In genomic region chr2:164763431-164763830, GRCh38 we compare ENCODE assay signal across 25 cellular contexts.
DNase-seq lines count a peak whose midpoint lies in the region; ATAC-seq, FAIRE-seq and TF ChIP-seq lines count a peak whose summit lies in the region.
"Had no signal": no experiment of that assay in that cellular context is flagged by ENCODE, and none has a peak within 500 bp of the region (broad histone marks: within the 10 kb centered on the region; RNA-seq: fewer than 3 reads in every experiment).

No MANE protein-coding gene starts in this region.

- H3K27ac Mint-ChIP-seq in stimulated activated memory B cell treated with anti-CD40 and anti-IgM and Interleukin-4, amounts not matched to agents 10 μg/mL and 1 μg/mL and 100 μg/mL, for 72 hours: peak overlapping the region; percentile 96
- no peak overlapping the region for H3K27ac Mint-ChIP-seq in activated CD4-positive, alpha-beta T cell treated with anti-CD3 and anti-CD28 coated beads, Interleukin-2, amount 10 ng/mL, durations not matched to agents 7 days and 5 days
- H3K27ac Mint-ChIP-seq: CD14-positive monocyte; CD4-positive, alpha-beta T cell; CD8-positive, alpha-beta memory T cell had no signal

- H3K9me3 Mint-ChIP-seq in stimulated activated memory B cell treated with anti-CD40 and anti-IgM and Interleukin-4, amounts not matched to agents 10 μg/mL and 1 μg/mL and 100 μg/mL, for 72 hours: no peaks in the 10 kb centered on the region
- H3K9me3 Mint-ChIP-seq in activated CD4-positive, alpha-beta T cell treated with anti-CD3 and anti-CD28 coated beads, Interleukin-2, amount 10 ng/mL, durations not matched to agents 7 days and 5 days: no peaks in the 10 kb centered on the region
- H3K9me3 Mint-ChIP-seq: CD4-positive, alpha-beta T cell; CD8-positive, alpha-beta memory T cell had no signal

- FAIRE-seq in HepG2 (lab: Jason Lieb, UNC) (no peak), RCC 7860 (lab: Jason Lieb, UNC) (peak; percentile 15), frontal cortex (lab: Jason Lieb, UNC) (peak; percentile 21), GM12892 (lab: Jason Lieb, UNC) (no peak)
- FAIRE-seq: A204.1, D721Med, GM12878, GM18507, H54 had no signal

- BruUV-seq in HepG2 (replicated peaks; lab: Mats Ljungman, UMichigan): no TSS peak

- H2AFZ ChIP-seq in HepG2 (ENCODE audit: low read length): no peak overlapping the region

- H3K4me1 ChIP-seq in HepG2 (ENCODE audit: insufficient read depth, low read length) (peaks cover 41% of the 10 kb centered on the region), right lobe of liver (peaks cover 0 to 32% (median 7%) of the 10 kb centered on the region in 4 donors)
- H3K4me1 ChIP-seq: BE2C had no signal

- TF ChIP-seq RAD21 in HepG2 (CRISPR knock-in tag; IDR thresholded peaks at IDR 0.05): no peak

- intact Hi-C loops in HepG2 (cut with micrococcal nuclease; ENCODE audit: unreplicated experiment): no loop called here
- intact Hi-C loops in right lobe of liver (cut with DNase I): no loop called here

- no peak overlapping the region for H3K4me3 Mint-ChIP-seq in stimulated activated memory B cell treated with anti-CD40 and anti-IgM and Interleukin-4, amounts not matched to agents 10 μg/mL and 1 μg/mL and 100 μg/mL, for 72 hours
- H3K4me3 Mint-ChIP-seq in activated CD4-positive, alpha-beta T cell treated with anti-CD3 and anti-CD28 coated beads, Interleukin-2, amount 10 ng/mL, durations not matched to agents 7 days and 5 days: no peak overlapping the region
- H3K4me3 Mint-ChIP-seq: CD14-positive monocyte; CD4-positive, alpha-beta T cell; CD8-positive, alpha-beta memory T cell had no signal

- CTCF ChIA-PET in HepG2 (lab: Yijun Ruan, JAX; ENCODE audit: low intra/inter-chr PET ratio, low total read pairs): no interaction called here
- CTCF ChIA-PET in activated CD4-positive, alpha-beta T cell treated with anti-CD3 and anti-CD28 coated beads, Interleukin-2, amount 10 ng/mL, durations not matched to agents 7 days and 5 days (lab: Charles Lee): no interaction called here

- H3K79me2 ChIP-seq in HepG2 (ENCODE audit: insufficient read depth, low read length): peaks cover 79% of the 10 kb centered on the region

- H3K4me3 ChIP-seq in HepG2 (replicated peaks in 1 of 3; ENCODE audit: insufficient read depth in 1 of 3, low read depth in 2 of 3, low read length in 3 of 3): no peak overlapping the region
- no peak overlapping the region for H3K4me3 ChIP-seq in right lobe of liver
- H3K4me3 ChIP-seq: BLaER1 treated with 17β-estradiol and CSF1 and Interleukin-3, amounts not matched to agents 10 nM and 100 nM; GM12878; HAP-1 had no signal

- peaks cover 7% of the 10 kb centered on the region for H3K36me3 Mint-ChIP-seq in stimulated activated memory B cell treated with anti-CD40 and anti-IgM and Interleukin-4, amounts not matched to agents 10 μg/mL and 1 μg/mL and 100 μg/mL, for 72 hours
- no peaks in the 10 kb centered on the region for H3K36me3 Mint-ChIP-seq in activated CD4-positive, alpha-beta T cell treated with anti-CD3 and anti-CD28 coated beads, Interleukin-2, amount 10 ng/mL, durations not matched to agents 7 days and 5 days (ENCODE audit: low read depth)
- H3K36me3 Mint-ChIP-seq: CD14-positive monocyte; CD8-positive, alpha-beta memory T cell had no signal

- no peak overlapping the region for H3K9ac ChIP-seq in HepG2 (ENCODE audit: insufficient read depth, low read depth, low read length)
- H3K9ac ChIP-seq: BLaER1 treated with 17β-estradiol and CSF1 and Interleukin-3, amounts not matched to agents 10 nM and 100 nM had no signal

- TF ChIP-seq EP300 in HepG2 (IDR thresholded peaks at IDR 0.05; ENCODE audit: low read depth in 2 of 2, low read length in 2 of 2): no peak
- TF ChIP-seq EP300 in HepG2 (CRISPR knock-in tag; IDR thresholded peaks at IDR 0.05; ENCODE audit: borderline replicate concordance): no peak

- H3K36me3 ChIP-seq in HepG2 (replicated peaks in 1 of 2; ENCODE audit: control insufficient read depth in 1 of 2, insufficient read depth in 2 of 2, low read length in 2 of 2) (no peaks in the 10 kb centered on the region; a peak in 1 of 5 replicates), right lobe of liver (no peaks in the 10 kb centered on the region)
- H3K36me3 ChIP-seq: BE2C; BLaER1 treated with 17β-estradiol and CSF1 and Interleukin-3, amounts not matched to agents 10 nM and 100 nM; HAP-1 had no signal

- H3K4me1 Mint-ChIP-seq in stimulated activated memory B cell treated with anti-CD40 and anti-IgM and Interleukin-4, amounts not matched to agents 10 μg/mL and 1 μg/mL and 100 μg/mL, for 72 hours: peaks cover 31% of the 10 kb centered on the region
- H3K4me1 Mint-ChIP-seq in activated CD4-positive, alpha-beta T cell treated with anti-CD3 and anti-CD28 coated beads, Interleukin-2, amount 10 ng/mL, durations not matched to agents 7 days and 5 days: no peaks in the 10 kb centered on the region
- H3K4me1 Mint-ChIP-seq: CD8-positive, alpha-beta memory T cell had no signal

- POLR2A ChIA-PET in HepG2 (lab: Yijun Ruan, JAX): no interaction called here
- POLR2A ChIA-PET in activated CD4-positive, alpha-beta T cell treated with anti-CD3 and anti-CD28 coated beads, Interleukin-2, amount 10 ng/mL, durations not matched to agents 7 days and 5 days (lab: Charles Lee): no interaction called here

- in situ Hi-C loops in HepG2 (cut with HindIII; ENCODE audit: extremely low pct_ligation_motif_present, low pct_unique_long_range_greater_than_20kb): no loop called here

- H3K27ac ChIP-seq in HepG2 (ENCODE audit: extremely low read length, insufficient read depth, low read length) (no peak overlapping the region), right lobe of liver (no peak overlapping the region)
- H3K27ac ChIP-seq: 22Rv1; BLaER1 treated with 17β-estradiol and CSF1 and Interleukin-3, amounts not matched to agents 10 nM and 100 nM had no signal

- DNase-seq in HepG2 (ENCODE audit: low spot score): no peak
- no peak for DNase-seq in right lobe of liver
- no peak for DNase-seq in RCC 7860 (ENCODE audit: low spot score)
- no peak for DNase-seq in frontal cortex (ENCODE audit: low spot score in 2 of 2)
- no peak for DNase-seq in activated CD4-positive, alpha-beta T cell treated with anti-CD3 and anti-CD28 coated beads, Interleukin-2, amount 10 ng/mL, durations not matched to agents 7 days and 5 days
- no peak for DNase-seq in activated CD4-positive, alpha-beta T cell treated with anti-CD3 and anti-CD28 coated beads, Interleukin-2, amount 50 U/mL, for 48 hours
- no peak for DNase-seq in GM12892 (ENCODE audit: insufficient read length)
- DNase-seq: BE2C; CD4-positive, alpha-beta T cell; CD8-positive, alpha-beta memory T cell; DMS 273 treated with DMSO at 0.1 percent for 48 hours; DMS79; EL; GDM1; GOT3 had no signal

- H4K20me1 ChIP-seq in HepG2 (ENCODE audit: insufficient read depth, low read length): no peaks in the 10 kb centered on the region
- H4K20me1 ChIP-seq: BLaER1 treated with 17β-estradiol and CSF1 and Interleukin-3, amounts not matched to agents 10 nM and 100 nM had no signal

- H3K27me3 ChIP-seq in HepG2 (ENCODE audit: control insufficient read depth in 1 of 2, insufficient read depth in 2 of 2, low read length in 2 of 2): no peaks in the 10 kb centered on the region
- no peaks in the 10 kb centered on the region for H3K27me3 ChIP-seq in right lobe of liver
- H3K27me3 ChIP-seq: BE2C; BLaER1 treated with 17β-estradiol and CSF1 and Interleukin-3, amounts not matched to agents 10 nM and 100 nM had no signal

- no peaks in the 10 kb centered on the region for H3K9me3 ChIP-seq in HepG2 (ENCODE audit: low read length)
- H3K9me3 ChIP-seq in right lobe of liver: no peaks in the 10 kb centered on the region
- H3K9me3 ChIP-seq: BE2C; BLaER1 treated with 17β-estradiol and CSF1 and Interleukin-3, amounts not matched to agents 10 nM and 100 nM; HAP-1 had no signal

- H3K4me2 ChIP-seq in HepG2 (ENCODE audit: low read depth, low read length): no peak overlapping the region
- H3K4me2 ChIP-seq: BLaER1 treated with 17β-estradiol and CSF1 and Interleukin-3, amounts not matched to agents 10 nM and 100 nM had no signal

- TF ChIP-seq CTCF in HepG2 (CRISPR knock-in tag; IDR thresholded peaks at IDR 0.05): no peak
- no peak for TF ChIP-seq CTCF in right lobe of liver (IDR thresholded peaks at IDR 0.05)

- H3K27me3 Mint-ChIP-seq in stimulated activated memory B cell treated with anti-CD40 and anti-IgM and Interleukin-4, amounts not matched to agents 10 μg/mL and 1 μg/mL and 100 μg/mL, for 72 hours: no peaks in the 10 kb centered on the region
- no peaks in the 10 kb centered on the region for H3K27me3 Mint-ChIP-seq in activated CD4-positive, alpha-beta T cell treated with anti-CD3 and anti-CD28 coated beads, Interleukin-2, amount 10 ng/mL, durations not matched to agents 7 days and 5 days
- H3K27me3 Mint-ChIP-seq: CD4-positive, alpha-beta T cell; CD8-positive, alpha-beta memory T cell had no signal

- no peak for ATAC-seq in HepG2
- no peak for ATAC-seq in right lobe of liver
- ATAC-seq in stimulated activated memory B cell treated with anti-CD40 and anti-IgM and Interleukin-4, amounts not matched to agents 10 μg/mL and 1 μg/mL and 100 μg/mL, for 72 hours: no peak
- ATAC-seq: GM12878 had no signal

- TF ChIP-seq POLR2A in HepG2 (IDR thresholded peaks at IDR 0.05; ENCODE audit: insufficient read depth in 1 of 2, low read depth in 2 of 2, low read length in 2 of 2): no peak
- no peak for TF ChIP-seq POLR2A in right lobe of liver (IDR thresholded peaks at IDR 0.05)
- TF ChIP-seq POLR2A in GM12892 (IDR thresholded peaks at IDR 0.05; ENCODE audit: low read depth, low read length): no peak

- WGBS in HepG2 (ENCODE audit: low lambda C conversion rate): 94% methylated on average over 5 of the region's 5 CpGs
- WGBS in right lobe of liver (ENCODE audit: insufficient coverage, low coverage, low lambda C conversion rate, missing lambda C conversion rate): 92% methylated on average over 5 of the region's 5 CpGs

TF ChIP-seq in HepG2, 621 proteins besides CTCF, POLR2A, EP300 and RAD21:
- TF ChIP-seq CREB3 (CRISPR knock-in tag; IDR thresholded peaks at IDR 0.05): no peak
- peak; percentile 68; the same call in 1 of the 2 replicates for TF ChIP-seq CEBPB (IDR thresholded peaks at IDR 0.05; ENCODE audit: borderline replicate concordance, low read depth, low read length)
